Comparison of ENCODE assay signal across 24 cellular contexts in genomic region chr6:2545351-2545750, GRCh38.
"Had no signal": no experiment of that assay in that cellular context is flagged by ENCODE, and none has a peak within 500 bp of the region (broad histone marks: within the 10 kb centered on the region; RNA-seq: fewer than 3 reads in every experiment).

No MANE protein-coding gene starts in this region.

- H3K27ac Mint-ChIP-seq: dendritic cell treated with granulocyte-macrophage colony-stimulating factor and Interleukin-4, amounts not matched to agents 40 ng/mL and 50 ng/mL, for 4 days; effector memory CD8-positive, alpha-beta T cell; endodermal cell had no signal

- H3K36me3 ChIP-seq: colonic mucosa, esophagus muscularis mucosa, esophagus squamous epithelium, gastrocnemius medialis, gastroesophageal sphincter, heart left ventricle, heart right ventricle had no signal

- H3K27ac ChIP-seq: colonic mucosa, coronary artery, dorsolateral prefrontal cortex, epithelial cell of prostate, esophagus muscularis mucosa, esophagus squamous epithelium, foreskin keratinocyte, gastrocnemius medialis, gastroesophageal sphincter, heart left ventricle, heart right ventricle had no signal

- H3K4me3 ChIP-seq: colonic mucosa, coronary artery, dorsolateral prefrontal cortex, esophagus muscularis mucosa, esophagus squamous epithelium, gastrocnemius medialis, gastroesophageal sphincter, heart left ventricle, heart right ventricle had no signal

- DNase-seq: colonic mucosa; cortex of kidney; dermis blood vessel endothelial cell; dorsolateral prefrontal cortex; effector CD4-positive, alpha-beta T cell; effector CD8-positive, alpha-beta T cell; effector memory CD4-positive, alpha-beta T cell; effector memory CD8-positive, alpha-beta T cell; endodermal cell; erythroblast; esophagus squamous epithelium; foreskin fibroblast; foreskin keratinocyte; foreskin melanocyte; gastrocnemius medialis; glutamatergic neuron; head of caudate nucleus; heart left ventricle; heart right ventricle had no signal

- H3K27me3 ChIP-seq: colonic mucosa, esophagus muscularis mucosa, foreskin keratinocyte, gastrocnemius medialis, gastroesophageal sphincter had no signal

- H3K9me3 Mint-ChIP-seq: dendritic cell treated with granulocyte-macrophage colony-stimulating factor and Interleukin-4, amounts not matched to agents 40 ng/mL and 50 ng/mL, for 4 days had no signal

- H3K4me3 Mint-ChIP-seq: dendritic cell treated with granulocyte-macrophage colony-stimulating factor and Interleukin-4, amounts not matched to agents 40 ng/mL and 50 ng/mL, for 4 days; effector memory CD8-positive, alpha-beta T cell; endodermal cell had no signal

- H3K4me1 ChIP-seq: esophagus muscularis mucosa, gastrocnemius medialis, gastroesophageal sphincter had no signal

- ATAC-seq: effector memory CD8-positive, alpha-beta T cell; foreskin keratinocyte; gastrocnemius medialis; gastroesophageal sphincter; heart left ventricle; heart right ventricle had no signal

- H3K9me3 ChIP-seq: colonic mucosa, esophagus muscularis mucosa, esophagus squamous epithelium, gastrocnemius medialis, gastroesophageal sphincter had no signal
